8 cellular contexts compared by ENCODE assay signal in genomic region chr18:36809590-36810381, GRCh38. TPM values are rescaled to one million over a fixed set of nuclear protein-coding genes. Genes with fewer than 3 reads are reported as not detected.
A peak's percentile ranks its signal among the peaks of the same experiment; 100 is the strongest.
DNase-seq lines count a peak whose midpoint lies in the region; ATAC-seq and TF ChIP-seq lines count a peak whose summit lies in the region.

No MANE protein-coding gene starts in this region.

- H2AFZ ChIP-seq in DND-41 (ENCODE audit: low read depth, low read length), result no peak overlapping the region

- no peak overlapping the region for H3K4me3 Mint-ChIP-seq in WTC11
- no peak overlapping the region for H3K4me3 Mint-ChIP-seq in endothelial cell (ENCODE audit: unreplicated experiment)

- peaks cover 81% of the 10 kb centered on the region for H3K36me3 ChIP-seq in DND-41 (ENCODE audit: insufficient read depth, low read length)

- H3K9me3 ChIP-seq in DND-41 (ENCODE audit: insufficient read depth, low read length, severe bottlenecking), result no peaks in the 10 kb centered on the region

- CTCF ChIA-PET in WTC11 (lab: Charles Lee), result interaction anchor here (0.8 to 1.8 kb wide), 5 partner anchors 13 to 237 kb away, joined by 3 to 7 read pairs (median 4); partner anchors contain the start of genes KIAA1328 and TPGS2

- H3K4me1 ChIP-seq in DND-41 (ENCODE audit: insufficient read depth, low read length), result no peaks in the 10 kb centered on the region

- DNase-seq in DND-41 (peak; percentile 48), GM20000 (ENCODE audit: low spot score) (peak; percentile 77), NCI-H345 (lab: John Stamatoyannopoulos, UW) (peak; percentile 69), WTC11 (ENCODE audit: low spot score) (peak; percentile 17), endothelial cell (ENCODE audit: low spot score) (peak; percentile 14), mucosa of gallbladder (ENCODE audit: low spot score) (peak; percentile 25), T1000 (lab: John Stamatoyannopoulos, UW) (no peak)

- H3K36me3 Mint-ChIP-seq in WTC11 (peaks cover 47% of the 10 kb centered on the region), endothelial cell (ENCODE audit: low read depth, unreplicated experiment) (peaks cover 37% of the 10 kb centered on the region)

- H3K9me3 Mint-ChIP-seq in WTC11, result no peaks in the 10 kb centered on the region
- H3K9me3 Mint-ChIP-seq in endothelial cell (ENCODE audit: unreplicated experiment), result no peaks in the 10 kb centered on the region

- H3K4me1 Mint-ChIP-seq in WTC11 (no peaks in the 10 kb centered on the region; the same call in 1 of the 2 replicates), endothelial cell (ENCODE audit: unreplicated experiment) (no peaks in the 10 kb centered on the region)

- ATAC-seq in DND-41 (ENCODE audit: insufficient read depth, low read depth) (peak; percentile 97), HG03460 (IDR thresholded peaks at IDR 0.05; ENCODE audit: unreplicated experiment) (peak; percentile 92), WTC11 (peak; percentile 98)

- H4K20me1 ChIP-seq in DND-41 (ENCODE audit: insufficient read depth, low read length), result peaks cover 31% of the 10 kb centered on the region

- no peaks in the 10 kb centered on the region for H3K27me3 ChIP-seq in DND-41 (ENCODE audit: insufficient read depth, low read length, poor library complexity)

- TF ChIP-seq CTCF in DND-41 (IDR thresholded peaks at IDR 0.05; ENCODE audit: borderline replicate concordance, extremely low read depth, low read length, poor library complexity, severe bottlenecking) (peak; percentile 89), GM20000 (IDR thresholded peaks at IDR 0.05; ENCODE audit: extremely low read depth, missing control alignments) (peak; percentile 56), WTC11 (IDR thresholded peaks at IDR 0.05) (peak; percentile 64), endothelial cell (IDR thresholded peaks at IDR 0.05; ENCODE audit: unreplicated experiment) (peak; percentile 82)

- no peak overlapping the region for H3K9ac ChIP-seq in DND-41 (ENCODE audit: low read depth, low read length)

- H3K27me3 Mint-ChIP-seq in WTC11 (ENCODE audit: low read depth), result no peaks in the 10 kb centered on the region
- no peaks in the 10 kb centered on the region for H3K27me3 Mint-ChIP-seq in endothelial cell (ENCODE audit: unreplicated experiment)

- H3K27ac ChIP-seq in DND-41 (ENCODE audit: low read length), result no peak overlapping the region

- H3K27ac Mint-ChIP-seq in WTC11 (no peak overlapping the region; the same call in 1 of the 2 replicates), endothelial cell (ENCODE audit: unreplicated experiment) (no peak overlapping the region)

- no peak overlapping the region for H3K4me2 ChIP-seq in DND-41 (ENCODE audit: insufficient read depth, low read length)

- H3K4me3 ChIP-seq in DND-41 (ENCODE audit: low read depth in 1 of 2, low read length in 2 of 2), result no peak overlapping the region

- H3K79me2 ChIP-seq in DND-41 (ENCODE audit: insufficient read depth, low read length), result peaks cover 11% of the 10 kb centered on the region

- POLR2A ChIA-PET in WTC11 (lab: Charles Lee), result no interaction called here

TF ChIP-seq in WTC11, 78 proteins besides CTCF, POLR2A, EP300 and RAD21:
- TF ChIP-seq, protein P1, sequence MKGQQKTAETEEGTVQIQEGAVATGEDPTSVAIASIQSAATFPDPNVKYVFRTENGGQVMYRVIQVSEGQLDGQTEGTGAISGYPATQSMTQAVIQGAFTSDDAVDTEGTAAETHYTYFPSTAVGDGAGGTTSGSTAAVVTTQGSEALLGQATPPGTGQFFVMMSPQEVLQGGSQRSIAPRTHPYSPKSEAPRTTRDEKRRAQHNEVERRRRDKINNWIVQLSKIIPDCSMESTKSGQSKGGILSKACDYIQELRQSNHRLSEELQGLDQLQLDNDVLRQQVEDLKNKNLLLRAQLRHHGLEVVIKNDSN (CRISPR knock-in tag; IDR thresholded peaks at IDR 0.05), result no peak
- TF ChIP-seq HMGA2 (CRISPR knock-in tag; IDR thresholded peaks at IDR 0.05), result peak; percentile 53; the same call in 1 of the 2 replicates

RNA-seq across cellular contexts. Expression of gene TPGS2, which starts 19.0 kb away (rescaled TPM):
- total RNA-seq in WTC11 (2021), result 96.9 to 118 TPM (median 114 TPM) in 3 replicates
- 138 TPM for total RNA-seq in endothelial cell (ENCODE audit: unreplicated experiment)
- total RNA-seq in mucosa of gallbladder, result 66.3 TPM

RNA-seq across cellular contexts. Expression of gene KIAA1328, which starts 19.1 kb away (rescaled TPM):
- total RNA-seq in WTC11 (2021) (4.8 to 5.5 TPM (median 5.3 TPM) in 3 replicates), endothelial cell (ENCODE audit: unreplicated experiment) (9.2 TPM), mucosa of gallbladder (5.7 TPM)
